18 cellular contexts compared by ENCODE assay signal in the genomic region with DNA sequence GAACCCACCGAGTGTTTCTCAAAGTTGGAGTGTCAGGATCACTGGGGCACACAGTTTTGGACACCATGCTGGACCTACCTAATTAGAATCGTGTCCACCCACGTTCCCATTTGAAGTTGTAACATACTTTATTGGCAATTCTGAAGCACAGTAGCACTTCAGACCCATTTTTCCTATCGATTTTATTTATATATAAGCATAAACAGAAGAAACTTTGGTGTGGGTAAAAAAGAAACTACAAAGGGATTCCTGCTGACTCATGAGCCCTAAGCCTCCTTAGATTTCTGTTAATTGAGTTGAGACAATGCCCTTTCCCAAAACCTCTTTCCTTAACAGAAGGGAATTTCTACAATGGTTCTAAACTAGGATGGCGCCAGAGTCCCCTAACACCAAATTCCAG.
DNase-seq lines count a peak whose midpoint lies in the region; ATAC-seq and TF ChIP-seq lines count a peak whose summit lies in the region.
"Had no signal": no experiment of that assay in that cellular context is flagged by ENCODE, and none has a peak within 500 bp of the region (broad histone marks: within the 10 kb centered on the region; RNA-seq: fewer than 3 reads in every experiment).

No MANE protein-coding gene starts in this region.

- H3K27me3 Mint-ChIP-seq in WTC11 (ENCODE audit: low read depth) = no peaks in the 10 kb centered on the region
- H3K27me3 Mint-ChIP-seq: B cell; CD4-positive, CD25-positive, alpha-beta regulatory T cell; T-cell had no signal

- no peak overlapping the region for H3K4me3 Mint-ChIP-seq in WTC11
- H3K4me3 Mint-ChIP-seq: B cell; CD4-positive, CD25-positive, alpha-beta regulatory T cell; T-cell had no signal

- H3K4me2 ChIP-seq in HCT116 (ENCODE audit: low read length) = peak overlapping the region; percentile 65
- H3K4me2 ChIP-seq: SK-N-SH had no signal

- no peaks in the 10 kb centered on the region for H3K79me2 ChIP-seq in HCT116 (ENCODE audit: insufficient read depth, low read length)

- no TSS peak for BruUV-seq in HCT116 (replicated peaks; lab: Mats Ljungman, UMichigan)

- no peaks in the 10 kb centered on the region for H3K9me2 ChIP-seq in HCT116 (ENCODE audit: insufficient read depth)
- H3K9me2 ChIP-seq: SK-N-SH had no signal

- H4K20me1 ChIP-seq in HCT116 (ENCODE audit: insufficient read depth) = no peaks in the 10 kb centered on the region

- H3K4me1 Mint-ChIP-seq in WTC11 = peaks cover 14% of the 10 kb centered on the region
- H3K4me1 Mint-ChIP-seq: B cell, T-cell had no signal

- CTCF ChIA-PET in HCT116 (lab: Charles Lee) = no interaction called here
- CTCF ChIA-PET in WTC11 (lab: Charles Lee) = no interaction called here

- H2AFZ ChIP-seq in HCT116 (ENCODE audit: low read depth, low read length, poor library complexity, severe bottlenecking) = no peak overlapping the region

- peak overlapping the region in 1 of 2 experiments; percentile 19; a peak in 2 of 4 replicates for H3K4me3 ChIP-seq in HCT116 (replicated peaks in 1 of 2; ENCODE audit: low read depth in 1 of 2, low read length in 2 of 2)
- no peak overlapping the region for H3K4me3 ChIP-seq in ectodermal cell (ENCODE audit: insufficient read depth, low read depth, low read length)
- no peak overlapping the region for H3K4me3 ChIP-seq in mesodermal cell (ENCODE audit: extremely low read depth, insufficient read depth, low read length, poor library complexity, severe bottlenecking)
- no peak overlapping the region for H3K4me3 ChIP-seq in heart right ventricle
- H3K4me3 ChIP-seq: Peyer's patch had no signal

- ATAC-seq in HCT116 = peak; percentile 75
- no peak for ATAC-seq in WTC11
- ATAC-seq in heart right ventricle = no peak
- ATAC-seq: T-cell had no signal

- H3K27ac ChIP-seq in HCT116 (ENCODE audit: low read depth, low read length) (peak overlapping the region; percentile 87), ectodermal cell (ENCODE audit: insufficient read depth, low read depth, low read length, poor library complexity, severe bottlenecking) (peak overlapping the region; percentile 39), mesodermal cell (ENCODE audit: low read depth, low read length, severe bottlenecking) (peak overlapping the region; percentile 17), heart right ventricle (no peak overlapping the region)
- H3K27ac ChIP-seq: Peyer's patch had no signal

- no peak overlapping the region for H3K27ac Mint-ChIP-seq in WTC11
- H3K27ac Mint-ChIP-seq: B cell; CD4-positive, CD25-positive, alpha-beta regulatory T cell; T-cell had no signal

- H3K4me1 ChIP-seq in HCT116 (ENCODE audit: control insufficient read depth in 1 of 2, insufficient read depth in 2 of 2, low read length in 2 of 2) (peaks cover 42 to 57% of the 10 kb centered on the region in 2 experiments), ectodermal cell (ENCODE audit: control insufficient read depth, insufficient read depth, low read length) (no peaks in the 10 kb centered on the region), mesodermal cell (ENCODE audit: control insufficient read depth, insufficient read depth, low read length, poor library complexity, severe bottlenecking) (peaks cover 10% of the 10 kb centered on the region), heart right ventricle (no peaks in the 10 kb centered on the region)

- H3K36me3 ChIP-seq in HCT116 (ENCODE audit: control insufficient read depth in 1 of 2, insufficient read depth in 2 of 2, low read length in 2 of 2) (no peaks in the 10 kb centered on the region), ectodermal cell (ENCODE audit: control insufficient read depth, insufficient read depth, low read length) (no peaks in the 10 kb centered on the region), mesodermal cell (ENCODE audit: control insufficient read depth, insufficient read depth, low read length) (no peaks in the 10 kb centered on the region), heart right ventricle (no peaks in the 10 kb centered on the region)
- H3K36me3 ChIP-seq: Peyer's patch had no signal

- TF ChIP-seq POLR2A in HCT116 (IDR thresholded peaks at IDR 0.05; ENCODE audit: borderline replicate concordance, extremely low read depth, insufficient read depth, insufficient read length) = no peak

- POLR2A ChIA-PET in HCT116 (lab: Charles Lee) (no interaction called here), WTC11 (lab: Charles Lee) (no interaction called here)

- no peak overlapping the region for H3K9ac ChIP-seq in HCT116 (ENCODE audit: low read length)
- H3K9ac ChIP-seq: SK-N-SH had no signal

- no peaks in the 10 kb centered on the region for H3K9me3 Mint-ChIP-seq in WTC11
- H3K9me3 Mint-ChIP-seq: CD4-positive, CD25-positive, alpha-beta regulatory T cell; T-cell had no signal

- H3K36me3 Mint-ChIP-seq in WTC11 = no peaks in the 10 kb centered on the region

- DNase-seq in HCT116 (ENCODE audit: low read depth, low spot score) (peak; percentile 71), OCI-M1 (lab: John Stamatoyannopoulos, UW) (peak; percentile 45), inferior parietal cortex (ENCODE audit: extremely low spot score) (no peak), cardiac septum (ENCODE audit: low spot score) (no peak), WTC11 (ENCODE audit: low spot score) (no peak), heart right ventricle (no peak)
- DNase-seq: Caco-2; CD4-positive, CD25-positive, alpha-beta regulatory T cell; HCEC 1CT; Karpas-422; NCI-H446; Peyer's patch; Right ventricle myocardium superior; SK-N-SH; T-cell had no signal

- RAD21 ChIA-PET in HCT116 (lab: Charles Lee; ENCODE audit: low non-redundant PET in 1 of 2, low total read pairs in 2 of 2, uncharacterized antibody in 2 of 2, unreplicated experiment in 2 of 2) = no interaction called here

- H3K9me3 ChIP-seq in HCT116 (ENCODE audit: control insufficient read depth in 1 of 2, insufficient read depth in 1 of 2, low read depth in 1 of 2, low read length in 2 of 2) (no peaks in the 10 kb centered on the region), ectodermal cell (ENCODE audit: control insufficient read depth, low read length) (no peaks in the 10 kb centered on the region), mesodermal cell (ENCODE audit: control insufficient read depth, low read length) (no peaks in the 10 kb centered on the region), heart right ventricle (no peaks in the 10 kb centered on the region)
- H3K9me3 ChIP-seq: Caco-2, Peyer's patch, SK-N-SH had no signal

- TF ChIP-seq CTCF in HCT116 (IDR thresholded peaks at IDR 0.05 in 2 of 3, conservative IDR thresholded peaks at IDR 0.05 in 1 of 3; ENCODE audit: borderline replicate concordance in 1 of 3, insufficient read depth in 1 of 3, low read depth in 2 of 3, low read length in 2 of 3) = no peak
- TF ChIP-seq CTCF in WTC11 (IDR thresholded peaks at IDR 0.05) = no peak
- no peak for TF ChIP-seq CTCF in heart right ventricle (IDR thresholded peaks at IDR 0.05)

- no peaks in the 10 kb centered on the region for H3K27me3 ChIP-seq in HCT116 (ENCODE audit: insufficient read depth, low read length)
- no peaks in the 10 kb centered on the region for H3K27me3 ChIP-seq in ectodermal cell (ENCODE audit: control insufficient read depth, insufficient read depth, low read length, poor library complexity, severe bottlenecking)
- no peaks in the 10 kb centered on the region for H3K27me3 ChIP-seq in heart right ventricle
- H3K27me3 ChIP-seq: Peyer's patch had no signal

- peak; percentile 16; the same call in 1 of the 2 replicates for TF ChIP-seq RAD21 in HCT116 (IDR thresholded peaks at IDR 0.05; ENCODE audit: low read depth)

- 83 to 88% methylated on average over 4 of the region's 5 CpGs for WGBS in ectodermal cell, 2 experiments
- 83 to 100% methylated on average over 1 to 2 of the region's 5 CpGs for WGBS in mesodermal cell (ENCODE audit: insufficient coverage in 2 of 2), 2 experiments
- 95 to 96% methylated on average over 5 of the region's 5 CpGs for WGBS in heart right ventricle, 2 donors

- intact Hi-C loops in HCT116 (cut with micrococcal nuclease) = no loop called here
- intact Hi-C loops in cardiac septum (cut with DNase I) = no loop called here
- intact Hi-C loops in heart right ventricle (cut with DNase I) = no loop called here

TF ChIP-seq in HCT116, 20 proteins besides CTCF, POLR2A, EP300 and RAD21 (continues in another document):
- TF ChIP-seq ZFX (IDR thresholded peaks at IDR 0.05) = no peak
- TF ChIP-seq, protein P1, sequence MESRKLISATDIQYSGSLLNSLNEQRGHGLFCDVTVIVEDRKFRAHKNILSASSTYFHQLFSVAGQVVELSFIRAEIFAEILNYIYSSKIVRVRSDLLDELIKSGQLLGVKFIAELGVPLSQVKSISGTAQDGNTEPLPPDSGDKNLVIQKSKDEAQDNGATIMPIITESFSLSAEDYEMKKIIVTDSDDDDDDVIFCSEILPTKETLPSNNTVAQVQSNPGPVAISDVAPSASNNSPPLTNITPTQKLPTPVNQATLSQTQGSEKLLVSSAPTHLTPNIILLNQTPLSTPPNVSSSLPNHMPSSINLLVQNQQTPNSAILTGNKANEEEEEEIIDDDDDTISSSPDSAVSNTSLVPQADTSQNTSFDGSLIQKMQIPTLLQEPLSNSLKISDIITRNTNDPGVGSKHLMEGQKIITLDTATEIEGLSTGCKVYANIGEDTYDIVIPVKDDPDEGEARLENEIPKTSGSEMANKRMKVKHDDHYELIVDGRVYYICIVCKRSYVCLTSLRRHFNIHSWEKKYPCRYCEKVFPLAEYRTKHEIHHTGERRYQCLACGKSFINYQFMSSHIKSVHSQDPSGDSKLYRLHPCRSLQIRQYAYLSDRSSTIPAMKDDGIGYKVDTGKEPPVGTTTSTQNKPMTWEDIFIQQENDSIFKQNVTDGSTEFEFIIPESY (IDR thresholded peaks at IDR 0.05; ENCODE audit: extremely low read depth, insufficient replicate concordance, low read length) = no peak

TF ChIP-seq in WTC11, 78 proteins besides CTCF, POLR2A, EP300 and RAD21:
- TF ChIP-seq, protein P2, sequence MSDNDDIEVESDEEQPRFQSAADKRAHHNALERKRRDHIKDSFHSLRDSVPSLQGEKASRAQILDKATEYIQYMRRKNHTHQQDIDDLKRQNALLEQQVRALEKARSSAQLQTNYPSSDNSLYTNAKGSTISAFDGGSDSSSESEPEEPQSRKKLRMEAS (CRISPR knock-in tag; IDR thresholded peaks at IDR 0.05) = no peak
- no peak for TF ChIP-seq FOXJ3 (CRISPR knock-in tag; IDR thresholded peaks at IDR 0.05; ENCODE audit: borderline replicate concordance)
- no peak for TF ChIP-seq CREM (CRISPR knock-in tag; IDR thresholded peaks at IDR 0.05)
- TF ChIP-seq, protein P3, sequence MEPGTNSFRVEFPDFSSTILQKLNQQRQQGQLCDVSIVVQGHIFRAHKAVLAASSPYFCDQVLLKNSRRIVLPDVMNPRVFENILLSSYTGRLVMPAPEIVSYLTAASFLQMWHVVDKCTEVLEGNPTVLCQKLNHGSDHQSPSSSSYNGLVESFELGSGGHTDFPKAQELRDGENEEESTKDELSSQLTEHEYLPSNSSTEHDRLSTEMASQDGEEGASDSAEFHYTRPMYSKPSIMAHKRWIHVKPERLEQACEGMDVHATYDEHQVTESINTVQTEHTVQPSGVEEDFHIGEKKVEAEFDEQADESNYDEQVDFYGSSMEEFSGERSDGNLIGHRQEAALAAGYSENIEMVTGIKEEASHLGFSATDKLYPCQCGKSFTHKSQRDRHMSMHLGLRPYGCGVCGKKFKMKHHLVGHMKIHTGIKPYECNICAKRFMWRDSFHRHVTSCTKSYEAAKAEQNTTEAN (CRISPR knock-in tag; IDR thresholded peaks at IDR 0.05) = no peak
- TF ChIP-seq TEAD1 (CRISPR knock-in tag; IDR thresholded peaks at IDR 0.05) = no peak
TF ChIP-seq in WTC11: peak in this region for 0.

Comparison
In these comparisons a context has a peak if more than half of its experiments do, and no peak if none do; other contexts are left out.
1. DNase-seq: peak in HCT116 (single experiment) and OCI-M1 (single experiment); none in inferior parietal cortex (single experiment), cardiac septum (single experiment), WTC11 (single experiment) and heart right ventricle (0 of 2).
2. H3K27ac ChIP-seq: peak in HCT116 (single experiment), ectodermal cell (single experiment) and mesodermal cell (single experiment); none in heart right ventricle (0 of 10).